In the genomic region with DNA sequence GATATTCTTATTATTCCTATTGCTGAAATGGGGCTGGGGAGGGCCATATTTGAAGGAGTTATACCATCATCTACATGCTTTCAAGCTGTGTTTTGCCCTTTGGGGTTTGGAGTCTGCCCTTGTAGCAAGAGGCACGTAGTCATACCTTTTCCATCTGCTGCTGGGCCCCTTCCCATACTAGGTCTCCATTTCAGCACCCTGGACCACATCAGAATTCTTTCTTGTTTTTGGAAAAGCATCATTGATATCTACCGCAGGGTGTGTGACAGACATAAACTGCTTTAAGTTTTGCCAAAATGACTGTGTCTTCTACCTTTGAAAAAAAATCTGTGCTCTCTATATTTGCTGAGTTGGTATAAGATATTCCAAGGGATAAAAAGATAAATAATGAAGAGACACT, we compare ENCODE assay signal across 3 cellular contexts.
TF ChIP-seq lines count a peak whose summit lies in the region.

No MANE protein-coding gene starts in this region.

TF ChIP-seq in SK-N-SH, 30 proteins besides CTCF, POLR2A, EP300 and RAD21 (continued from another document):
- TF ChIP-seq, protein P1, sequence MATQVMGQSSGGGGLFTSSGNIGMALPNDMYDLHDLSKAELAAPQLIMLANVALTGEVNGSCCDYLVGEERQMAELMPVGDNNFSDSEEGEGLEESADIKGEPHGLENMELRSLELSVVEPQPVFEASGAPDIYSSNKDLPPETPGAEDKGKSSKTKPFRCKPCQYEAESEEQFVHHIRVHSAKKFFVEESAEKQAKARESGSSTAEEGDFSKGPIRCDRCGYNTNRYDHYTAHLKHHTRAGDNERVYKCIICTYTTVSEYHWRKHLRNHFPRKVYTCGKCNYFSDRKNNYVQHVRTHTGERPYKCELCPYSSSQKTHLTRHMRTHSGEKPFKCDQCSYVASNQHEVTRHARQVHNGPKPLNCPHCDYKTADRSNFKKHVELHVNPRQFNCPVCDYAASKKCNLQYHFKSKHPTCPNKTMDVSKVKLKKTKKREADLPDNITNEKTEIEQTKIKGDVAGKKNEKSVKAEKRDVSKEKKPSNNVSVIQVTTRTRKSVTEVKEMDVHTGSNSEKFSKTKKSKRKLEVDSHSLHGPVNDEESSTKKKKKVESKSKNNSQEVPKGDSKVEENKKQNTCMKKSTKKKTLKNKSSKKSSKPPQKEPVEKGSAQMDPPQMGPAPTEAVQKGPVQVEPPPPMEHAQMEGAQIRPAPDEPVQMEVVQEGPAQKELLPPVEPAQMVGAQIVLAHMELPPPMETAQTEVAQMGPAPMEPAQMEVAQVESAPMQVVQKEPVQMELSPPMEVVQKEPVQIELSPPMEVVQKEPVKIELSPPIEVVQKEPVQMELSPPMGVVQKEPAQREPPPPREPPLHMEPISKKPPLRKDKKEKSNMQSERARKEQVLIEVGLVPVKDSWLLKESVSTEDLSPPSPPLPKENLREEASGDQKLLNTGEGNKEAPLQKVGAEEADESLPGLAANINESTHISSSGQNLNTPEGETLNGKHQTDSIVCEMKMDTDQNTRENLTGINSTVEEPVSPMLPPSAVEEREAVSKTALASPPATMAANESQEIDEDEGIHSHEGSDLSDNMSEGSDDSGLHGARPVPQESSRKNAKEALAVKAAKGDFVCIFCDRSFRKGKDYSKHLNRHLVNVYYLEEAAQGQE (IDR thresholded peaks at IDR 0.05; ENCODE audit: low read depth, low read length): peak; percentile 89

TF ChIP-seq in SK-N-SH treated with all-trans-retinoic acid at 6 μM for 48 hours, 23 proteins besides CTCF, POLR2A, EP300 and RAD21 (continued from another document):
- TF ChIP-seq, protein P2, sequence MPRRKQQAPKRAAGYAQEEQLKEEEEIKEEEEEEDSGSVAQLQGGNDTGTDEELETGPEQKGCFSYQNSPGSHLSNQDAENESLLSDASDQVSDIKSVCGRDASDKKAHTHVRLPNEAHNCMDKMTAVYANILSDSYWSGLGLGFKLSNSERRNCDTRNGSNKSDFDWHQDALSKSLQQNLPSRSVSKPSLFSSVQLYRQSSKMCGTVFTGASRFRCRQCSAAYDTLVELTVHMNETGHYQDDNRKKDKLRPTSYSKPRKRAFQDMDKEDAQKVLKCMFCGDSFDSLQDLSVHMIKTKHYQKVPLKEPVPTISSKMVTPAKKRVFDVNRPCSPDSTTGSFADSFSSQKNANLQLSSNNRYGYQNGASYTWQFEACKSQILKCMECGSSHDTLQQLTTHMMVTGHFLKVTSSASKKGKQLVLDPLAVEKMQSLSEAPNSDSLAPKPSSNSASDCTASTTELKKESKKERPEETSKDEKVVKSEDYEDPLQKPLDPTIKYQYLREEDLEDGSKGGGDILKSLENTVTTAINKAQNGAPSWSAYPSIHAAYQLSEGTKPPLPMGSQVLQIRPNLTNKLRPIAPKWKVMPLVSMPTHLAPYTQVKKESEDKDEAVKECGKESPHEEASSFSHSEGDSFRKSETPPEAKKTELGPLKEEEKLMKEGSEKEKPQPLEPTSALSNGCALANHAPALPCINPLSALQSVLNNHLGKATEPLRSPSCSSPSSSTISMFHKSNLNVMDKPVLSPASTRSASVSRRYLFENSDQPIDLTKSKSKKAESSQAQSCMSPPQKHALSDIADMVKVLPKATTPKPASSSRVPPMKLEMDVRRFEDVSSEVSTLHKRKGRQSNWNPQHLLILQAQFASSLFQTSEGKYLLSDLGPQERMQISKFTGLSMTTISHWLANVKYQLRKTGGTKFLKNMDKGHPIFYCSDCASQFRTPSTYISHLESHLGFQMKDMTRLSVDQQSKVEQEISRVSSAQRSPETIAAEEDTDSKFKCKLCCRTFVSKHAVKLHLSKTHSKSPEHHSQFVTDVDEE (CRISPR knock-in tag; IDR thresholded peaks at IDR 0.05): no peak
- TF ChIP-seq ZFP3 (CRISPR knock-in tag; IDR thresholded peaks at IDR 0.05): no peak
- no peak for TF ChIP-seq PPARA (CRISPR knock-in tag; IDR thresholded peaks at IDR 0.05; ENCODE audit: borderline replicate concordance)
- TF ChIP-seq, protein P3, sequence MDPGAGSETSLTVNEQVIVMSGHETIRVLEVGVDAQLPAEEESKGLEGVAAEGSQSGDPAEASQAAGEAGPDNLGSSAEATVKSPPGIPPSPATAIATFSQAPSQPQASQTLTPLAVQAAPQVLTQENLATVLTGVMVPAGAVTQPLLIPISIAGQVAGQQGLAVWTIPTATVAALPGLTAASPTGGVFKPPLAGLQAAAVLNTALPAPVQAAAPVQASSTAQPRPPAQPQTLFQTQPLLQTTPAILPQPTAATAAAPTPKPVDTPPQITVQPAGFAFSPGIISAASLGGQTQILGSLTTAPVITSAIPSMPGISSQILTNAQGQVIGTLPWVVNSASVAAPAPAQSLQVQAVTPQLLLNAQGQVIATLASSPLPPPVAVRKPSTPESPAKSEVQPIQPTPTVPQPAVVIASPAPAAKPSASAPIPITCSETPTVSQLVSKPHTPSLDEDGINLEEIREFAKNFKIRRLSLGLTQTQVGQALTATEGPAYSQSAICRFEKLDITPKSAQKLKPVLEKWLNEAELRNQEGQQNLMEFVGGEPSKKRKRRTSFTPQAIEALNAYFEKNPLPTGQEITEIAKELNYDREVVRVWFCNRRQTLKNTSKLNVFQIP (CRISPR knock-in tag; IDR thresholded peaks at IDR 0.05; ENCODE audit: borderline replicate concordance, low read depth): no peak
- no peak for TF ChIP-seq OSR1 (CRISPR knock-in tag; IDR thresholded peaks at IDR 0.05)
- TF ChIP-seq, protein P4, sequence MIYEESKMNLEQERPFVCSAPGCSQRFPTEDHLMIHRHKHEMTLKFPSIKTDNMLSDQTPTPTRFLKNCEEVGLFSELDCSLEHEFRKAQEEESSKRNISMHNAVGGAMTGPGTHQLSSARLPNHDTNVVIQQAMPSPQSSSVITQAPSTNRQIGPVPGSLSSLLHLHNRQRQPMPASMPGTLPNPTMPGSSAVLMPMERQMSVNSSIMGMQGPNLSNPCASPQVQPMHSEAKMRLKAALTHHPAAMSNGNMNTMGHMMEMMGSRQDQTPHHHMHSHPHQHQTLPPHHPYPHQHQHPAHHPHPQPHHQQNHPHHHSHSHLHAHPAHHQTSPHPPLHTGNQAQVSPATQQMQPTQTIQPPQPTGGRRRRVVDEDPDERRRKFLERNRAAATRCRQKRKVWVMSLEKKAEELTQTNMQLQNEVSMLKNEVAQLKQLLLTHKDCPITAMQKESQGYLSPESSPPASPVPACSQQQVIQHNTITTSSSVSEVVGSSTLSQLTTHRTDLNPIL (CRISPR knock-in tag; IDR thresholded peaks at IDR 0.05; ENCODE audit: low read depth): no peak
- no peak for TF ChIP-seq ZC3H10 (CRISPR knock-in tag; IDR thresholded peaks at IDR 0.05)
- TF ChIP-seq ZNF8 (CRISPR knock-in tag; IDR thresholded peaks at IDR 0.05): no peak
- no peak for TF ChIP-seq ARNTL (CRISPR knock-in tag; IDR thresholded peaks at IDR 0.05; ENCODE audit: borderline replicate concordance, low read depth)
- no peak for TF ChIP-seq TOX (CRISPR knock-in tag; IDR thresholded peaks at IDR 0.05; ENCODE audit: borderline replicate concordance)
- TF ChIP-seq TCF4 (CRISPR knock-in tag; IDR thresholded peaks at IDR 0.05; ENCODE audit: borderline replicate concordance): no peak
- no peak for TF ChIP-seq ZFP30 (CRISPR knock-in tag; IDR thresholded peaks at IDR 0.05)
- TF ChIP-seq GLIS3 (CRISPR knock-in tag; IDR thresholded peaks at IDR 0.05): no peak
- TF ChIP-seq SNAI2 (CRISPR knock-in tag; IDR thresholded peaks at IDR 0.05): no peak

TF ChIP-seq in liver, 16 proteins besides CTCF, POLR2A, EP300 and RAD21:
- TF ChIP-seq, protein P1 (IDR thresholded peaks at IDR 0.05): peak; percentile 96
- no peak for TF ChIP-seq EGR1 (IDR thresholded peaks at IDR 0.05; ENCODE audit: low read depth in 2 of 2)
